In genomic region chr3:63862804-63863149, GRCh38 we compare ENCODE assay signal across 8 cellular contexts. TPM values are rescaled to one million over a fixed set of nuclear protein-coding genes. Genes with fewer than 3 reads are reported as not detected.
DNase-seq lines count a peak whose midpoint lies in the region; ATAC-seq, FAIRE-seq and TF ChIP-seq lines count a peak whose summit lies in the region.

No MANE protein-coding gene starts in this region.

- TF ChIP-seq EP300 in K562 (IDR thresholded peaks at IDR 0.05; ENCODE audit: low read length): no peak

- peak overlapping the region; percentile 86 for H2AFZ ChIP-seq in K562 (ENCODE audit: low read depth, low read length)

- in situ Hi-C loops in K562 (cut with MboI): no loop called here

- no peaks in the 10 kb centered on the region for H3K9me1 ChIP-seq in K562 (ENCODE audit: control insufficient read depth, insufficient read depth, low read length)

- ATAC-seq in HG03066 (IDR thresholded peaks at IDR 0.05; ENCODE audit: low read depth, unreplicated experiment) (peak; percentile 1), K562 (peak; percentile 22), GM18519 (IDR thresholded peaks at IDR 0.05; ENCODE audit: low FRiP score, unreplicated experiment) (no peak)

- H3K4me1 ChIP-seq in K562 (replicated peaks in 1 of 2; ENCODE audit: control insufficient read depth in 2 of 2, insufficient read depth in 2 of 2, low read length in 2 of 2) (peaks cover 4% of the 10 kb centered on the region in 2 experiments; a peak in 4 of 5 replicates), mesodermal cell (ENCODE audit: control insufficient read depth, insufficient read depth, low read length, poor library complexity, severe bottlenecking) (peaks cover 6% of the 10 kb centered on the region)

- H3K79me2 ChIP-seq in K562 (ENCODE audit: control insufficient read depth, insufficient read depth, low read length): peaks cover 90% of the 10 kb centered on the region

- peak overlapping the region; percentile 96 for H3K27ac ChIP-seq in K562 (ENCODE audit: extremely low read depth, low read depth, low read length)
- H3K27ac ChIP-seq in mesodermal cell (ENCODE audit: low read depth, low read length, severe bottlenecking): no peak overlapping the region

- intact Hi-C loops in K562 (cut with micrococcal nuclease): loop anchor here (5.0 to 10.0 kb wide), 3 partner anchors 50 to 155 kb away; partner anchors contain the start of gene SCAANT1

- H3K9ac ChIP-seq in K562 (ENCODE audit: insufficient read depth in 1 of 2, low read depth in 2 of 2, low read length in 2 of 2): peak overlapping the region; percentile 93 to 97

- H3K4me2 ChIP-seq in K562 (ENCODE audit: insufficient read depth, low read length): peak overlapping the region; percentile 83

- H3K4me3 ChIP-seq in GM12875 (ENCODE audit: low read depth, low read length) (peak overlapping the region; percentile 95), K562 (peak overlapping the region; percentile 89), mesodermal cell (ENCODE audit: extremely low read depth, insufficient read depth, low read length, poor library complexity, severe bottlenecking) (peak overlapping the region; percentile 85)

- POLR2A ChIA-PET in K562 (lab: Yijun Ruan, JAX): no interaction called here

- no TSS peak for BruUV-seq in K562 (replicated peaks; lab: Mats Ljungman, UMichigan)

- H4K20me1 ChIP-seq in K562 (replicated peaks; ENCODE audit: control insufficient read depth, insufficient read depth, low read length): no peaks in the 10 kb centered on the region

- H3K27me3 ChIP-seq in K562 (ENCODE audit: control insufficient read depth in 2 of 2, insufficient read depth in 2 of 2, low read length in 2 of 2): no peaks in the 10 kb centered on the region

- no peaks in the 10 kb centered on the region for H3K9me3 ChIP-seq in K562 (replicated peaks; ENCODE audit: control insufficient read depth, insufficient read depth, low read depth, low read length)
- H3K9me3 ChIP-seq in mesodermal cell (ENCODE audit: control insufficient read depth, low read length): no peaks in the 10 kb centered on the region

- TF ChIP-seq CTCF in GM12875 (IDR thresholded peaks at IDR 0.05; ENCODE audit: borderline replicate concordance, insufficient read depth, low read depth, low read length): no peak
- no peak for TF ChIP-seq CTCF in K562 (IDR thresholded peaks at IDR 0.05 in 2 of 3, conservative IDR thresholded peaks at IDR 0.05 in 1 of 3; ENCODE audit: insufficient read depth in 2 of 3, low read depth in 1 of 3, low read length in 3 of 3)

- no peak for TF ChIP-seq RAD21 in K562 (CRISPR knock-in tag; conservative IDR thresholded peaks at IDR 0.05 in 1 of 2, IDR thresholded peaks at IDR 0.05 in 1 of 2)

- WGBS in K562 (ENCODE audit: insufficient coverage, low coverage, missing lambda C conversion rate): 21% methylated on average over 2 of the region's 5 CpGs
- WGBS in mesodermal cell (ENCODE audit: insufficient coverage in 2 of 2), 2 experiments: 29% methylated on average over 5 of the region's 5 CpGs

- H3K36me3 ChIP-seq in K562 (ENCODE audit: control insufficient read depth, insufficient read depth, low read length) (peaks cover 8% of the 10 kb centered on the region; the same call in 2 of the 3 replicates), mesodermal cell (ENCODE audit: control insufficient read depth, insufficient read depth, low read length) (peaks cover 4% of the 10 kb centered on the region)

- peak in 1 of 4 experiments; percentile 30 for DNase-seq in K562 (ENCODE audit: extremely low read depth in 1 of 4, low spot score in 3 of 4)
- DNase-seq in NCI-H748 treated with DMSO at 0.1 percent for 48 hours (lab: John Stamatoyannopoulos, UW): no peak
- no peak for DNase-seq in HuH-7.5 (ENCODE audit: low spot score)
- DNase-seq in NCI-H187 (lab: John Stamatoyannopoulos, UW): no peak

- FAIRE-seq in K562 (lab: Jason Lieb, UNC): no peak

- TF ChIP-seq POLR2A in K562 (conservative IDR thresholded peaks at IDR 0.05): no peak

- CTCF ChIA-PET in K562 (lab: Yijun Ruan, JAX; ENCODE audit: low intra/inter-chr PET ratio): no interaction called here

RNA-seq across cellular contexts. Expression of gene THOC7, which starts 0.8 kb away (rescaled TPM):
- total RNA-seq in K562 (2011; cell fraction: chromatin; rRNA removed; ENCODE audit: low replicate concordance): 3.7 and 9.4 TPM in 2 replicates
- total RNA-seq in K562 (2011; cell fraction: nucleolus; rRNA removed): 3.6 and 3.8 TPM in 2 replicates
- total RNA-seq in K562 (2011; cell fraction: nucleoplasm; rRNA removed): 5.1 and 9.8 TPM in 2 replicates
- total RNA-seq in K562 (2014; rRNA removed) (45.1 and 56.5 TPM in 2 replicates), K562 (2014; rRNA removed; fragmentation: Illumina TruSeq; extraction: Trizol) (94.7 and 103 TPM in 2 replicates), K562 (2015; rRNA removed; fragmentation: Illumina TruSeq; extraction: Trizol) (89.2 and 96.6 TPM in 2 replicates), K562 (2021) (65.8 and 67.8 TPM in 2 replicates)
- polyA plus RNA-seq in K562 (2011; rRNA removed) (56.7 and 89.6 TPM in 2 replicates), K562 (2014; fragmentation: Illumina TruSeq; extraction: Trizol) (113 and 118 TPM in 2 replicates), K562 (2014; fragmentation: Nextera tagmentation; extraction: Ambion mirVana) (100 to 1,000 TPM; 121 to 129 TPM), K562 (2014; rRNA removed) (76.6 and 89.8 TPM in 2 replicates)
- polyA plus RNA-seq in K562 (2011; cell fraction: cytosol; rRNA removed): 7.9 and 18.4 TPM in 2 replicates
- 8.8 and 17.9 TPM in 2 replicates for polyA plus RNA-seq in K562 (2011; cell fraction: nucleus; rRNA removed)
- 80.7 and 91.2 TPM in 2 replicates for polyA plus RNA-seq in K562 (2012)
- polyA minus RNA-seq in K562 (2011; rRNA and poly(A)+ RNA removed): 33.0 and 42.3 TPM in 2 replicates
- polyA minus RNA-seq in K562 (2011; cell fraction: cytosol; rRNA and poly(A)+ RNA removed): 17.2 and 19.4 TPM in 2 replicates
- polyA minus RNA-seq in K562 (2011; cell fraction: nucleus; rRNA and poly(A)+ RNA removed): 3.9 and 7.0 TPM in 2 replicates
- 69.7 TPM for polyA plus RNA-seq in mesodermal cell (2013, experiment 1 of 2)
- 87.6 TPM for polyA plus RNA-seq in mesodermal cell (2013, experiment 2 of 2)

RNA-seq across cellular contexts. Expression of gene ATXN7, which starts 0.9 kb away (rescaled TPM):
- 58.0 and 91.6 TPM in 2 replicates for total RNA-seq in K562 (2011; cell fraction: chromatin; rRNA removed; ENCODE audit: low replicate concordance)
- 28.3 and 32.4 TPM in 2 replicates for total RNA-seq in K562 (2011; cell fraction: nucleolus; rRNA removed)
- total RNA-seq in K562 (2011; cell fraction: nucleoplasm; rRNA removed): 42.3 and 58.9 TPM in 2 replicates
- total RNA-seq in K562 (2014; rRNA removed) (5.8 and 6.1 TPM in 2 replicates), K562 (2014; rRNA removed; fragmentation: Illumina TruSeq; extraction: Trizol) (7.5 and 9.6 TPM in 2 replicates), K562 (2015; rRNA removed; fragmentation: Illumina TruSeq; extraction: Trizol) (8.0 and 8.9 TPM in 2 replicates), K562 (2021) (5.8 and 9.2 TPM in 2 replicates)
- polyA plus RNA-seq in K562 (2011; rRNA removed) (8.2 and 14.1 TPM in 2 replicates), K562 (2014; fragmentation: Illumina TruSeq; extraction: Trizol) (6.7 and 7.6 TPM in 2 replicates), K562 (2014; fragmentation: Nextera tagmentation; extraction: Ambion mirVana) (1 to 10 TPM in 1 of 2 experiments, under 1 TPM in 1; 0.41 to 1.3 TPM), K562 (2014; rRNA removed) (3.5 and 5.8 TPM in 2 replicates)
- 12.3 and 12.6 TPM in 2 replicates for polyA plus RNA-seq in K562 (2011; cell fraction: cytosol; rRNA removed)
- polyA plus RNA-seq in K562 (2011; cell fraction: nucleus; rRNA removed): 43.1 and 66.4 TPM in 2 replicates
- 2.8 and 5.5 TPM in 2 replicates for polyA plus RNA-seq in K562 (2012)
- polyA minus RNA-seq in K562 (2011; rRNA and poly(A)+ RNA removed): 27.4 and 34.8 TPM in 2 replicates
- polyA minus RNA-seq in K562 (2011; cell fraction: cytosol; rRNA and poly(A)+ RNA removed): 8.8 and 9.3 TPM in 2 replicates
- 47.0 and 67.5 TPM in 2 replicates for polyA minus RNA-seq in K562 (2011; cell fraction: nucleus; rRNA and poly(A)+ RNA removed)
- polyA plus RNA-seq in mesodermal cell (2013, experiment 1 of 2): 12.1 TPM
- polyA plus RNA-seq in mesodermal cell (2013, experiment 2 of 2): 9.2 TPM

RNA-seq across cellular contexts. Expression of gene C3orf49, which starts 43.7 kb away (rescaled TPM):
- total RNA-seq in K562 (2011; cell fraction: chromatin; rRNA removed; ENCODE audit: low replicate concordance): not detected in 2 replicates
- total RNA-seq in K562 (2011; cell fraction: nucleolus; rRNA removed): not detected in 2 replicates
- total RNA-seq in K562 (2011; cell fraction: nucleoplasm; rRNA removed): not detected in 2 replicates
- not detected in 2 replicates for total RNA-seq in K562 (2014; rRNA removed)
- total RNA-seq in K562 (2014; rRNA removed; fragmentation: Illumina TruSeq; extraction: Trizol): not detected in 2 replicates
- not detected in 2 replicates for total RNA-seq in K562 (2015; rRNA removed; fragmentation: Illumina TruSeq; extraction: Trizol)
- not detected in 2 replicates for total RNA-seq in K562 (2021)
- not detected in 2 replicates for polyA plus RNA-seq in K562 (2011; rRNA removed)
- not detected in 2 replicates for polyA plus RNA-seq in K562 (2011; cell fraction: cytosol; rRNA removed)
- not detected in 2 replicates for polyA plus RNA-seq in K562 (2011; cell fraction: nucleus; rRNA removed)
- polyA plus RNA-seq in K562 (2012): 0.07 TPM in 1 of 2 replicates, not detected in the other
- not detected in 2 replicates for polyA plus RNA-seq in K562 (2014; fragmentation: Illumina TruSeq; extraction: Trizol)
- polyA plus RNA-seq in K562 (2014; fragmentation: Nextera tagmentation; extraction: Ambion mirVana): not detected
- polyA plus RNA-seq in K562 (2014; rRNA removed): not detected in 2 replicates
- not detected in 2 replicates for polyA minus RNA-seq in K562 (2011; rRNA and poly(A)+ RNA removed)
- not detected in 2 replicates for polyA minus RNA-seq in K562 (2011; cell fraction: cytosol; rRNA and poly(A)+ RNA removed)
- not detected in 2 replicates for polyA minus RNA-seq in K562 (2011; cell fraction: nucleus; rRNA and poly(A)+ RNA removed)
- polyA plus RNA-seq in mesodermal cell (2013, experiment 1 of 2): not detected
- not detected for polyA plus RNA-seq in mesodermal cell (2013, experiment 2 of 2)

RNA-seq across cellular contexts. Expression of gene SCAANT1, which starts 49.4 kb away (rescaled TPM):
- total RNA-seq in K562 (2011; cell fraction: chromatin; rRNA removed; ENCODE audit: low replicate concordance): not detected in 2 replicates
- total RNA-seq in K562 (2011; cell fraction: nucleolus; rRNA removed): not detected in 2 replicates
- total RNA-seq in K562 (2011; cell fraction: nucleoplasm; rRNA removed): not detected in 2 replicates
- 2.2 TPM in 1 of 2 replicates, not detected in the other for total RNA-seq in K562 (2014; rRNA removed)
- not detected in 2 replicates for total RNA-seq in K562 (2014; rRNA removed; fragmentation: Illumina TruSeq; extraction: Trizol)
- total RNA-seq in K562 (2015; rRNA removed; fragmentation: Illumina TruSeq; extraction: Trizol): not detected in 2 replicates
- not detected in 2 replicates for total RNA-seq in K562 (2021)
- not detected in 2 replicates for polyA plus RNA-seq in K562 (2011; rRNA removed)
- polyA plus RNA-seq in K562 (2011; cell fraction: cytosol; rRNA removed): not detected in 2 replicates
- polyA plus RNA-seq in K562 (2011; cell fraction: nucleus; rRNA removed): not detected in 2 replicates
- not detected in 2 replicates for polyA plus RNA-seq in K562 (2012)
- not detected in 2 replicates for polyA plus RNA-seq in K562 (2014; fragmentation: Illumina TruSeq; extraction: Trizol)
- not detected for polyA plus RNA-seq in K562 (2014; fragmentation: Nextera tagmentation; extraction: Ambion mirVana)
- polyA plus RNA-seq in K562 (2014; rRNA removed): not detected in 2 replicates
- not detected in 2 replicates for polyA minus RNA-seq in K562 (2011; rRNA and poly(A)+ RNA removed)
- not detected in 2 replicates for polyA minus RNA-seq in K562 (2011; cell fraction: cytosol; rRNA and poly(A)+ RNA removed)
- not detected in 2 replicates for polyA minus RNA-seq in K562 (2011; cell fraction: nucleus; rRNA and poly(A)+ RNA removed)
- polyA plus RNA-seq in mesodermal cell (2013, experiment 1 of 2): not detected
- polyA plus RNA-seq in mesodermal cell (2013, experiment 2 of 2): not detected
